Comparison of ENCODE assay signal across 22 cellular contexts in genomic region chr13:102117175-102117830, GRCh38.
DNase-seq lines count a peak whose midpoint lies in the region; ATAC-seq, FAIRE-seq and TF ChIP-seq lines count a peak whose summit lies in the region.
"Had no signal": no experiment of that assay in that cellular context is flagged by ENCODE, and none has a peak within 500 bp of the region (broad histone marks: within the 10 kb centered on the region; RNA-seq: fewer than 3 reads in every experiment).

No MANE protein-coding gene starts in this region.

- no peak overlapping the region for H3K23ac ChIP-seq in mesendoderm (ENCODE audit: low read length)

- no peak overlapping the region for H3K4me2 ChIP-seq in mesendoderm (ENCODE audit: low read length)
- H3K4me2 ChIP-seq: GM23338 had no signal

- no peaks in the 10 kb centered on the region for H3K4me1 ChIP-seq in mesendoderm (ENCODE audit: control insufficient read depth, low read depth, low read length)
- H3K4me1 ChIP-seq: Peyer's patch had no signal

- H3K56ac ChIP-seq in mesendoderm (ENCODE audit: low read length): no peak overlapping the region

- peak; percentile 96 for ATAC-seq in esophagus mucosa
- ATAC-seq: GM23338, Right ventricle myocardium inferior had no signal

- no peak overlapping the region for H3K9ac ChIP-seq in mesendoderm (ENCODE audit: low read length)

- no peaks in the 10 kb centered on the region for H3K9me3 Mint-ChIP-seq in MCF 10A (ENCODE audit: unreplicated experiment)
- H3K9me3 Mint-ChIP-seq: GM23338 had no signal

- H3K4me3 Mint-ChIP-seq in MCF 10A (ENCODE audit: unreplicated experiment): no peak overlapping the region
- H3K4me3 Mint-ChIP-seq: B cell, CD14-positive monocyte, GM23338 had no signal

- H3K36me3 ChIP-seq in mesendoderm (ENCODE audit: control insufficient read depth, insufficient read depth, low read length): no peaks in the 10 kb centered on the region
- H3K36me3 ChIP-seq: Peyer's patch had no signal

- H3K27me3 Mint-ChIP-seq in MCF 10A (ENCODE audit: insufficient read depth, unreplicated experiment): no peaks in the 10 kb centered on the region
- H3K27me3 Mint-ChIP-seq: B cell had no signal

- CTCF ChIA-PET in MCF 10A (lab: Yijun Ruan, JAX): no interaction called here

- H3K27ac Mint-ChIP-seq in MCF 10A (ENCODE audit: low read depth, unreplicated experiment): no peak overlapping the region
- H3K27ac Mint-ChIP-seq: B cell, CD14-positive monocyte, GM23338 had no signal

- intact Hi-C loops in MCF 10A (cut with micrococcal nuclease): no loop called here

- no peak overlapping the region for H3K4ac ChIP-seq in mesendoderm (ENCODE audit: low read depth, low read length)

- no peak overlapping the region for H2BK120ac ChIP-seq in mesendoderm (ENCODE audit: low read depth, low read length)

- no peak overlapping the region for H2BK5ac ChIP-seq in mesendoderm (ENCODE audit: low read length)

- no peak overlapping the region for H2AK5ac ChIP-seq in mesendoderm (ENCODE audit: low read length)

- H3K36me3 Mint-ChIP-seq in MCF 10A (ENCODE audit: insufficient read depth, unreplicated experiment): no peaks in the 10 kb centered on the region
- H3K36me3 Mint-ChIP-seq: CD14-positive monocyte had no signal

- FAIRE-seq in HTR-8/SVneo (lab: Jason Lieb, UNC): no peak

- no peak overlapping the region for H4K5ac ChIP-seq in mesendoderm (ENCODE audit: low read length)

- no peak overlapping the region for H3K18ac ChIP-seq in mesendoderm (ENCODE audit: low read length)

- no peaks in the 10 kb centered on the region for H3K79me1 ChIP-seq in mesendoderm (ENCODE audit: low read length)

- peaks cover 10% of the 10 kb centered on the region for H3K4me1 Mint-ChIP-seq in MCF 10A (ENCODE audit: insufficient read depth, unreplicated experiment)
- H3K4me1 Mint-ChIP-seq: B cell, CD14-positive monocyte had no signal

- H4K8ac ChIP-seq in mesendoderm (ENCODE audit: low read depth, low read length): no peak overlapping the region

- H3K4me3 ChIP-seq in mesendoderm (ENCODE audit: low read length): no peak overlapping the region
- H3K4me3 ChIP-seq: GM23338, Peyer's patch had no signal

- POLR2A ChIA-PET in MCF 10A (lab: Yijun Ruan, JAX): interaction anchor here (0.6 to 0.7 kb wide), 2 partner anchors 14 to 562 kb away, joined by 3 to 4 read pairs; no protein-coding TSS in a partner anchor

- no peaks in the 10 kb centered on the region for H3K27me3 ChIP-seq in mesendoderm (ENCODE audit: insufficient read depth, low read length, poor library complexity)
- H3K27me3 ChIP-seq: Peyer's patch had no signal

- no TSS peak for BruUV-seq in MCF 10A (replicated peaks; lab: Mats Ljungman, UMichigan)

- no peak overlapping the region for H2BK15ac ChIP-seq in mesendoderm (replicated peaks; ENCODE audit: low read depth)

- DNase-seq in NCI-H748 (lab: John Stamatoyannopoulos, UW; ENCODE audit: unreplicated experiment) (peak; percentile 57), NCI-H748 treated with DMSO at 0.1 percent for 48 hours (lab: John Stamatoyannopoulos, UW) (no peak), MCF 10A (ENCODE audit: unreplicated experiment) (peak; percentile 27), mesendoderm (no peak), HTR-8/SVneo (ENCODE audit: insufficient read length, low spot score) (no peak), cerebellum (ENCODE audit: low spot score) (no peak)
- no peak for DNase-seq in activated naive CD4-positive, alpha-beta T cell treated with anti-CD3 and anti-CD28 coated beads, Interleukin-2, amount 50 U/mL, for 16 hours
- DNase-seq: EL, GF-D8, HCEC 1CT, KG1, NCI-H1105 treated with DMSO at 0.1 percent for 48 hours, NCI-H1694 treated with DMSO at 0.1 percent for 48 hours, NCI-H2081 treated with DMSO at 0.1 percent for 48 hours, NCI-H2227 treated with DMSO at 0.1 percent for 48 hours, NCI-H510A treated with DMSO at 0.1 percent for 48 hours, Peyer's patch had no signal

- H3K27ac ChIP-seq in mesendoderm (ENCODE audit: low read depth, low read length): no peak overlapping the region
- H3K27ac ChIP-seq: Peyer's patch had no signal

- H3K79me2 ChIP-seq in mesendoderm (ENCODE audit: control insufficient read depth, insufficient read depth, low read length): no peaks in the 10 kb centered on the region

- TF ChIP-seq CTCF in MCF 10A (IDR thresholded peaks at IDR 0.05; ENCODE audit: unreplicated experiment): no peak

- 100% methylated on average over 1 of the region's 7 CpGs for WGBS in mesendoderm (ENCODE audit: extremely low coverage, insufficient coverage, low lambda C conversion rate)

Comparison
In these comparisons a context has a peak if more than half of its experiments do, and no peak if none do; other contexts are left out.
1. DNase-seq: peak in NCI-H748 (single experiment) and MCF 10A (single experiment); none in NCI-H748 treated with DMSO at 0.1 percent for 48 hours (single experiment), mesendoderm (single experiment), activated naive CD4-positive, alpha-beta T cell treated with anti-CD3 and anti-CD28 coated beads, Interleukin-2, amount 50 U/mL, for 16 hours (single experiment), HTR-8/SVneo (single experiment) and cerebellum (single experiment).